8 cellular contexts compared by ENCODE assay signal in genomic region chr6:31701666-31702420, GRCh38. TPM values are rescaled to one million over a fixed set of nuclear protein-coding genes. Genes with fewer than 3 reads are reported as not detected.
A peak's percentile ranks its signal among the peaks of the same experiment; 100 is the strongest.
DNase-seq lines count a peak whose midpoint lies in the region; ATAC-seq and TF ChIP-seq lines count a peak whose summit lies in the region.

No MANE protein-coding gene starts in this region.

- H3K4me1 ChIP-seq in hepatocyte (ENCODE audit: insufficient read depth) (peaks cover 26% of the 10 kb centered on the region), skeletal muscle tissue (ENCODE audit: control insufficient read depth in 3 of 3, insufficient read depth in 3 of 3, low read length in 3 of 3) (peaks cover 17 to 33% (median 19%) of the 10 kb centered on the region in 3 donors)

- peak overlapping the region; percentile 47 for H2AFZ ChIP-seq in hepatocyte

- POLR2A ChIA-PET in activated CD8-positive, alpha-beta T cell treated with anti-CD3 and anti-CD28 coated beads, Interleukin-2, amount 10 ng/mL, durations not matched to agents 7 days and 5 days (lab: Charles Lee) = interaction anchor here (0.7 to 2.3 kb wide), 5 partner anchors 34 to 160 kb away, joined by 3 to 20 read pairs (median 8); partner anchors contain the start of genes CLIC1, CSNK2B, DDX39B and GPANK1

- H3K27me3 ChIP-seq in hepatocyte (no peaks in the 10 kb centered on the region), skeletal muscle tissue (ENCODE audit: control insufficient read depth in 3 of 3, insufficient read depth in 3 of 3, low read length in 3 of 3) (no peaks in the 10 kb centered on the region)

- H3K4me1 Mint-ChIP-seq in IgD-negative memory B cell = peaks cover 5 to 22% (median 13%) of the 10 kb centered on the region in 3 donors
- H3K4me1 Mint-ChIP-seq in activated CD8-positive, alpha-beta T cell treated with anti-CD3 and anti-CD28 coated beads, Interleukin-2, amount 10 ng/mL, durations not matched to agents 7 days and 5 days (ENCODE audit: low read depth) = peaks cover 25% of the 10 kb centered on the region

- no peak for ATAC-seq in activated CD8-positive, alpha-beta T cell treated with anti-CD3 and anti-CD28 coated beads, Interleukin-2, amount 10 ng/mL, durations not matched to agents 7 days and 5 days

- H3K4me3 Mint-ChIP-seq in IgD-negative memory B cell = peak overlapping the region; percentile 82 to 99 (median 98)
- H3K4me3 Mint-ChIP-seq in activated CD8-positive, alpha-beta T cell treated with anti-CD3 and anti-CD28 coated beads, Interleukin-2, amount 10 ng/mL, durations not matched to agents 7 days and 5 days = peak overlapping the region; percentile 97

- peak overlapping the region; percentile 97 to 99 (median 99) for H3K9ac ChIP-seq in skeletal muscle tissue (ENCODE audit: low read depth in 1 of 3, low read length in 3 of 3)

- TF ChIP-seq CTCF in AG10803 (conservative IDR thresholded peaks at IDR 0.05; ENCODE audit: low read length) (no peak), hepatocyte (IDR thresholded peaks at IDR 0.05; ENCODE audit: poor library complexity) (no peak), GM13976 (IDR thresholded peaks at IDR 0.05; ENCODE audit: borderline replicate concordance, control extremely low read depth, extremely low read depth, insufficient read depth, missing control alignments) (no peak)

- no peaks in the 10 kb centered on the region for H3K9me2 ChIP-seq in hepatocyte (replicated peaks; ENCODE audit: insufficient read depth)

- peak overlapping the region; percentile 81 to 98 (median 98) for H3K27ac Mint-ChIP-seq in IgD-negative memory B cell
- peak overlapping the region; percentile 95 for H3K27ac Mint-ChIP-seq in activated CD8-positive, alpha-beta T cell treated with anti-CD3 and anti-CD28 coated beads, Interleukin-2, amount 10 ng/mL, durations not matched to agents 7 days and 5 days

- in situ Hi-C loops in GM13976 (cut with MboI; ENCODE audit: low sequenced_read_pairs, unreplicated experiment) = no loop called here

- no peaks in the 10 kb centered on the region for H3K9me3 Mint-ChIP-seq in IgD-negative memory B cell
- no peaks in the 10 kb centered on the region for H3K9me3 Mint-ChIP-seq in activated CD8-positive, alpha-beta T cell treated with anti-CD3 and anti-CD28 coated beads, Interleukin-2, amount 10 ng/mL, durations not matched to agents 7 days and 5 days (ENCODE audit: insufficient read depth)

- H3K4me3 ChIP-seq in AG10803 (ENCODE audit: low read length) (peak overlapping the region; percentile 93), hepatocyte (peak overlapping the region; percentile 65), skeletal muscle tissue (ENCODE audit: low read length in 3 of 3) (peak overlapping the region; percentile 96 to 99 (median 99))

- H4K20me1 ChIP-seq in hepatocyte (ENCODE audit: insufficient read depth, poor library complexity, severe bottlenecking) = peaks cover 5% of the 10 kb centered on the region

- H3K4me2 ChIP-seq in hepatocyte = peak overlapping the region; percentile 97

- H3K79me2 ChIP-seq in hepatocyte = peaks cover 56% of the 10 kb centered on the region

- no peaks in the 10 kb centered on the region for H3K27me3 Mint-ChIP-seq in IgD-negative memory B cell
- no peaks in the 10 kb centered on the region for H3K27me3 Mint-ChIP-seq in activated CD8-positive, alpha-beta T cell treated with anti-CD3 and anti-CD28 coated beads, Interleukin-2, amount 10 ng/mL, durations not matched to agents 7 days and 5 days (ENCODE audit: low read depth)

- no peaks in the 10 kb centered on the region for H3K36me3 Mint-ChIP-seq in IgD-negative memory B cell
- H3K36me3 Mint-ChIP-seq in activated CD8-positive, alpha-beta T cell treated with anti-CD3 and anti-CD28 coated beads, Interleukin-2, amount 10 ng/mL, durations not matched to agents 7 days and 5 days (ENCODE audit: low read depth) = peaks cover 31% of the 10 kb centered on the region

- WGBS in hepatocyte (ENCODE audit: low lambda C conversion rate, missing lambda C conversion rate) = 38% methylated on average over 8 of the region's 8 CpGs

- H3K9me3 ChIP-seq in hepatocyte (ENCODE audit: low read depth) = no peaks in the 10 kb centered on the region
- H3K9me3 ChIP-seq in skeletal muscle tissue (ENCODE audit: control insufficient read depth in 3 of 3, low read length in 3 of 3) = no peaks in the 10 kb centered on the region

- CTCF ChIA-PET in activated CD8-positive, alpha-beta T cell treated with anti-CD3 and anti-CD28 coated beads, Interleukin-2, amount 10 ng/mL, durations not matched to agents 7 days and 5 days (lab: Charles Lee) = interaction anchor here (2.8 kb wide), 1 partner anchor 11 kb away, joined by 9 read pairs; no protein-coding TSS in a partner anchor

- H3K27ac ChIP-seq in hepatocyte (peak overlapping the region; percentile 96), skeletal muscle tissue (ENCODE audit: low read depth, low read length) (peak overlapping the region; percentile 99)

- H3K36me3 ChIP-seq in hepatocyte (replicated peaks; ENCODE audit: insufficient read depth, low read depth) = no peaks in the 10 kb centered on the region
- H3K36me3 ChIP-seq in skeletal muscle tissue (ENCODE audit: control insufficient read depth in 3 of 3, insufficient read depth in 3 of 3, low read length in 3 of 3) = peaks cover 16 to 25% (median 25%) of the 10 kb centered on the region in 3 donors

- peak; percentile 19 for DNase-seq in AG10803 (ENCODE audit: low read depth)
- DNase-seq in activated CD8-positive, alpha-beta T cell treated with anti-CD3 and anti-CD28 coated beads, Interleukin-2, amount 10 ng/mL, durations not matched to agents 7 days and 5 days = no peak
- no peak for DNase-seq in hepatocyte (ENCODE audit: low spot score)
- DNase-seq in DMS114 treated with DMSO at 0.1 percent for 48 hours (lab: John Stamatoyannopoulos, UW; ENCODE audit: unreplicated experiment) = no peak
- DNase-seq in GM13976 (ENCODE audit: low spot score) = no peak
- DNase-seq in Ammon's horn (ENCODE audit: low spot score) = no peak

RNA-seq across cellular contexts. Expression of gene ABHD16A, which starts 1.3 kb away (rescaled TPM):
- polyA plus RNA-seq in IgD-negative memory B cell (40.1 TPM), hepatocyte (81.3 and 94.7 TPM in 2 replicates)
- 10 to 100 TPM; 52.1 to 55.4 TPM for total RNA-seq in activated CD8-positive, alpha-beta T cell treated with anti-CD3 and anti-CD28 coated beads, Interleukin-2, amount 10 ng/mL, durations not matched to agents 7 days and 5 days
- total RNA-seq in hepatocyte (63.2 and 66.8 TPM in 2 replicates), skeletal muscle tissue (50.1 TPM)

RNA-seq across cellular contexts. Expression of gene LY6G6F, which starts 4.8 kb away (rescaled TPM):
- polyA plus RNA-seq in IgD-negative memory B cell (0.95 TPM), hepatocyte (not detected in 2 replicates)
- not detected for total RNA-seq in activated CD8-positive, alpha-beta T cell treated with anti-CD3 and anti-CD28 coated beads, Interleukin-2, amount 10 ng/mL, durations not matched to agents 7 days and 5 days
- total RNA-seq in hepatocyte (not detected in 2 replicates), skeletal muscle tissue (not detected)

RNA-seq across cellular contexts. Expression of gene LY6G6D, which starts 13.3 kb away (rescaled TPM):
- polyA plus RNA-seq in IgD-negative memory B cell (not detected), hepatocyte (1.2 and 3.0 TPM in 2 replicates)
- total RNA-seq in activated CD8-positive, alpha-beta T cell treated with anti-CD3 and anti-CD28 coated beads, Interleukin-2, amount 10 ng/mL, durations not matched to agents 7 days and 5 days = not detected
- total RNA-seq in hepatocyte (1.3 TPM in 1 of 2 replicates, not detected in the other), skeletal muscle tissue (not detected)

RNA-seq across cellular contexts. Expression of gene LY6G6C, which starts 19.7 kb away (rescaled TPM):
- polyA plus RNA-seq in IgD-negative memory B cell (not detected), hepatocyte (0.30 and 0.39 TPM in 2 replicates)
- under 1 TPM in 1 of 2 experiments, not detected in 1; 0.26 TPM for total RNA-seq in activated CD8-positive, alpha-beta T cell treated with anti-CD3 and anti-CD28 coated beads, Interleukin-2, amount 10 ng/mL, durations not matched to agents 7 days and 5 days
- total RNA-seq in hepatocyte (not detected in 2 replicates), skeletal muscle tissue (not detected)

RNA-seq across cellular contexts. Expression of gene LY6G5C, which starts 21.0 kb away (rescaled TPM):
- 3.2 TPM for polyA plus RNA-seq in IgD-negative memory B cell
- 1 to 10 TPM; 4.3 to 5.5 TPM for total RNA-seq in activated CD8-positive, alpha-beta T cell treated with anti-CD3 and anti-CD28 coated beads, Interleukin-2, amount 10 ng/mL, durations not matched to agents 7 days and 5 days
- total RNA-seq in hepatocyte = 0.32 TPM in 1 of 2 replicates, not detected in the other
- polyA plus RNA-seq in hepatocyte = 0.63 and 5.0 TPM in 2 replicates
- not detected for total RNA-seq in skeletal muscle tissue
